Comparison of ENCODE assay signal across 15 cellular contexts in genomic region chr11:6674198-6674597, GRCh38. TPM values are rescaled to one million over a fixed set of nuclear protein-coding genes. Genes with fewer than 3 reads are reported as not detected.
DNase-seq lines count a peak whose midpoint lies in the region; ATAC-seq and TF ChIP-seq lines count a peak whose summit lies in the region.
"Had no signal": no experiment of that assay in that cellular context is flagged by ENCODE, and none has a peak within 500 bp of the region (broad histone marks: within the 10 kb centered on the region; RNA-seq: fewer than 3 reads in every experiment).

No MANE protein-coding gene starts in this region.

- H3K4me3 Mint-ChIP-seq in activated naive CD4-positive, alpha-beta T cell treated with anti-CD3 and anti-CD28 coated beads, Interleukin-2, amount 10 ng/mL, durations not matched to agents 7 days and 5 days = no peak overlapping the region
- peak overlapping the region; percentile 19 for H3K4me3 Mint-ChIP-seq in CD8-positive, alpha-beta T cell

- peaks cover 60% of the 10 kb centered on the region for H3K4me1 ChIP-seq in CD8-positive, alpha-beta T cell (ENCODE audit: insufficient read depth, low read length)
- no peaks in the 10 kb centered on the region for H3K4me1 ChIP-seq in lower lobe of right lung

- H3K27me3 ChIP-seq in CD8-positive, alpha-beta T cell (ENCODE audit: insufficient read depth, low read length) = no peaks in the 10 kb centered on the region
- H3K27me3 ChIP-seq in lower lobe of right lung (ENCODE audit: low read depth) = no peaks in the 10 kb centered on the region
- H3K27me3 ChIP-seq: MG63 had no signal

- no peak for DNase-seq in activated naive CD4-positive, alpha-beta T cell treated with anti-CD3 and anti-CD28 coated beads, Interleukin-2, amount 10 ng/mL, durations not matched to agents 7 days and 5 days
- no peak for DNase-seq in activated naive CD4-positive, alpha-beta T cell (lab: John Stamatoyannopoulos, UW)
- DNase-seq in CD8-positive, alpha-beta T cell = no peak
- no peak for DNase-seq in SK-N-MC (ENCODE audit: low read depth, low spot score)
- DNase-seq in lower lobe of right lung = no peak
- no peak for DNase-seq in effector CD4-positive, alpha-beta T cell
- no peak for DNase-seq in LoVo (ENCODE audit: low spot score)
- DNase-seq: MG63, NCI-H1092, NCI-H146, NCI-H2081, NCI-H748 treated with DMSO at 0.1 percent for 48 hours, RPMI8226 had no signal

- no peaks in the 10 kb centered on the region for H3K27me3 Mint-ChIP-seq in activated naive CD4-positive, alpha-beta T cell treated with anti-CD3 and anti-CD28 coated beads, Interleukin-2, amount 10 ng/mL, durations not matched to agents 7 days and 5 days
- no peaks in the 10 kb centered on the region for H3K27me3 Mint-ChIP-seq in CD8-positive, alpha-beta T cell (ENCODE audit: low read depth)

- H3K36me3 ChIP-seq in CD8-positive, alpha-beta T cell (ENCODE audit: insufficient read depth, low read length) = no peaks in the 10 kb centered on the region
- H3K36me3 ChIP-seq in SK-N-MC (ENCODE audit: insufficient read depth, low read length) (peaks cover 4% of the 10 kb centered on the region; the same call in 1 of the 2 replicates), lower lobe of right lung (no peaks in the 10 kb centered on the region)

- H3K9me3 Mint-ChIP-seq in activated naive CD4-positive, alpha-beta T cell treated with anti-CD3 and anti-CD28 coated beads, Interleukin-2, amount 10 ng/mL, durations not matched to agents 7 days and 5 days = no peaks in the 10 kb centered on the region
- H3K9me3 Mint-ChIP-seq in CD8-positive, alpha-beta T cell = no peaks in the 10 kb centered on the region

- peak overlapping the region; percentile 57 for H3K27ac Mint-ChIP-seq in activated naive CD4-positive, alpha-beta T cell treated with anti-CD3 and anti-CD28 coated beads, Interleukin-2, amount 10 ng/mL, durations not matched to agents 7 days and 5 days
- no peak overlapping the region for H3K27ac Mint-ChIP-seq in CD8-positive, alpha-beta T cell

- no peak overlapping the region for H3K27ac ChIP-seq in CD8-positive, alpha-beta T cell (ENCODE audit: low read depth, low read length)
- peak overlapping the region; percentile 79 for H3K27ac ChIP-seq in SK-N-MC
- H3K27ac ChIP-seq in lower lobe of right lung = peak overlapping the region; percentile 37
- H3K27ac ChIP-seq: KMS-11 had no signal

- CTCF ChIA-PET in activated naive CD4-positive, alpha-beta T cell treated with anti-CD3 and anti-CD28 coated beads, Interleukin-2, amount 10 ng/mL, durations not matched to agents 7 days and 5 days (lab: Charles Lee) = interaction anchor here (0.8 to 3.4 kb wide), 3 partner anchors 8 to 62 kb away, joined by 3 to 16 read pairs (median 3); partner anchors contain the start of gene MRPL17
- CTCF ChIA-PET in CD8-positive, alpha-beta T cell (lab: Charles Lee) = interaction anchor here (1.1 to 1.8 kb wide), 2 partner anchors 8 to 167 kb away, joined by 3 to 9 read pairs; partner anchors contain the start of gene MRPL17

- POLR2A ChIA-PET in CD8-positive, alpha-beta T cell (lab: Charles Lee) = interaction anchor here (1.4 to 5.6 kb wide), 3 partner anchors 55 to 70 kb away, joined by 6 to 27 read pairs (median 7); partner anchors contain the start of genes ILK, TAF10 and TPP1

- ATAC-seq in CD8-positive, alpha-beta T cell = no peak
- no peak for ATAC-seq in lower lobe of right lung
- ATAC-seq: HepG2 had no signal

- H3K4me1 Mint-ChIP-seq in activated naive CD4-positive, alpha-beta T cell treated with anti-CD3 and anti-CD28 coated beads, Interleukin-2, amount 10 ng/mL, durations not matched to agents 7 days and 5 days = peaks cover 53% of the 10 kb centered on the region
- peaks cover 54% of the 10 kb centered on the region for H3K4me1 Mint-ChIP-seq in CD8-positive, alpha-beta T cell (ENCODE audit: low read depth)

- no peaks in the 10 kb centered on the region for H3K9me3 ChIP-seq in CD8-positive, alpha-beta T cell (ENCODE audit: low read length)
- H3K9me3 ChIP-seq in SK-N-MC (ENCODE audit: low read depth, low read length) = peaks cover 5% of the 10 kb centered on the region; the same call in 1 of the 2 replicates
- no peaks in the 10 kb centered on the region for H3K9me3 ChIP-seq in lower lobe of right lung
- H3K9me3 ChIP-seq: MG63 had no signal

- H3K9ac ChIP-seq in SK-N-MC (ENCODE audit: insufficient read length) = no peak overlapping the region
- H3K9ac ChIP-seq: KMS-11 had no signal

- peaks cover 17% of the 10 kb centered on the region for H3K36me3 Mint-ChIP-seq in activated naive CD4-positive, alpha-beta T cell treated with anti-CD3 and anti-CD28 coated beads, Interleukin-2, amount 10 ng/mL, durations not matched to agents 7 days and 5 days
- peaks cover 2% of the 10 kb centered on the region for H3K36me3 Mint-ChIP-seq in CD8-positive, alpha-beta T cell

- intact Hi-C loops in CD8-positive, alpha-beta T cell (cut with DNase I, micrococcal nuclease) = no loop called here
- intact Hi-C loops in lower lobe of right lung (cut with DNase I) = no loop called here

- TF ChIP-seq CTCF in CD8-positive, alpha-beta T cell (IDR thresholded peaks at IDR 0.05) = no peak
- TF ChIP-seq CTCF in lower lobe of right lung (IDR thresholded peaks at IDR 0.05) = no peak

- no peak overlapping the region for H3K4me3 ChIP-seq in CD8-positive, alpha-beta T cell (ENCODE audit: low read depth, low read length)
- H3K4me3 ChIP-seq in SK-N-MC = no peak overlapping the region
- no peak overlapping the region for H3K4me3 ChIP-seq in lower lobe of right lung
- H3K4me3 ChIP-seq: MG63 had no signal

RNA-seq across cellular contexts. Expression of gene MRPL17, which starts 8.9 kb away (rescaled TPM):
- 10 to 100 TPM; 11.2 to 12.0 TPM for total RNA-seq in CD8-positive, alpha-beta T cell
- 34.2 TPM for total RNA-seq in lower lobe of right lung

RNA-seq across cellular contexts. Expression of gene DCHS1, which starts 18.6 kb away (rescaled TPM):
- 10 to 100 TPM; 11.1 TPM for total RNA-seq in CD8-positive, alpha-beta T cell
- total RNA-seq in lower lobe of right lung = 23.2 TPM

RNA-seq across cellular contexts. Expression of gene TPP1, which starts 55.0 kb away (rescaled TPM):
- total RNA-seq in CD8-positive, alpha-beta T cell = 10 to 100 TPM; 31.1 to 34.8 TPM
- total RNA-seq in lower lobe of right lung = 231 TPM
